36 cellular contexts compared by ENCODE assay signal in genomic region chr9:106062252-106062651, GRCh38.
"Had no signal": no experiment of that assay in that cellular context is flagged by ENCODE, and none has a peak within 500 bp of the region (broad histone marks: within the 10 kb centered on the region; RNA-seq: fewer than 3 reads in every experiment).

No MANE protein-coding gene starts in this region.

- H3K4me1 ChIP-seq: adrenal gland, body of pancreas, esophagus muscularis mucosa, gastrocnemius medialis had no signal

- H3K4me3 ChIP-seq: adrenal gland, body of pancreas, cardiac muscle cell, coronary artery, dorsolateral prefrontal cortex, esophagus muscularis mucosa, gastrocnemius medialis, heart left ventricle had no signal

- H3K27ac Mint-ChIP-seq: activated CD4-positive, alpha-beta memory T cell treated with anti-CD3 and anti-CD28 coated beads for 36 hours; activated CD4-positive, alpha-beta T cell treated with anti-CD3 and anti-CD28 coated beads for 36 hours; activated CD4-positive, alpha-beta T cell treated with anti-CD3 and anti-CD28 coated beads, Interleukin-2, amount 10 ng/mL, durations not matched to agents 24 days and 14 days; activated CD8-positive, alpha-beta memory T cell treated with anti-CD3 and anti-CD28 coated beads, Interleukin-2, amount 10 ng/mL, durations not matched to agents 7 days and 5 days; activated CD8-positive, alpha-beta T cell treated with anti-CD3 and anti-CD28 coated beads, Interleukin-2, amount 10 ng/mL, durations not matched to agents 7 days and 5 days; activated naive CD4-positive, alpha-beta T cell treated with anti-CD3 and anti-CD28 coated beads for 36 hours; activated naive CD4-positive, alpha-beta T cell treated with anti-CD3 and anti-CD28 coated beads, Interleukin-2, amount 50 U/mL, for 24 hours; activated naive CD8-positive, alpha-beta T cell treated with anti-CD3 and anti-CD28 coated beads for 36 hours; activated naive CD8-positive, alpha-beta T cell treated with anti-CD3 and anti-CD28 coated beads, Interleukin-2, amount 50 U/mL, for 24 hours; activated T-helper 1 cell treated with anti-CD3 and anti-CD28 coated beads, Interleukin-12 subunit alpha, Interleukin-12 subunit beta, Interleukin-2, Interleukin-4 antibody, amounts not matched to agents 30 ng/mL and 10 ng/mL and 1 ng/mL, durations not matched to agents 14 hours and 24 hours and 36 hours; activated T-helper 2 cell treated with anti-CD3 and anti-CD28 coated beads, Interferon-gamma antibody, Interleukin-2, Interleukin-4, amounts not matched to agents 10 μg/mL and 5 μg/mL and 100 μg/mL, durations not matched to agents 14 hours and 24 hours and 36 hours; dendritic cell treated with granulocyte-macrophage colony-stimulating factor and Interleukin-4, amounts not matched to agents 40 ng/mL and 50 ng/mL, for 4 days; endodermal cell had no signal

- H3K4me3 Mint-ChIP-seq: activated CD4-positive, alpha-beta memory T cell treated with anti-CD3 and anti-CD28 coated beads for 36 hours; activated CD4-positive, alpha-beta T cell treated with anti-CD3 and anti-CD28 coated beads for 36 hours; activated CD4-positive, alpha-beta T cell treated with anti-CD3 and anti-CD28 coated beads, Interleukin-2, amount 10 ng/mL, durations not matched to agents 24 days and 14 days; activated CD8-positive, alpha-beta memory T cell treated with anti-CD3 and anti-CD28 coated beads, Interleukin-2, amount 10 ng/mL, durations not matched to agents 7 days and 5 days; activated CD8-positive, alpha-beta T cell treated with anti-CD3 and anti-CD28 coated beads, Interleukin-2, amount 10 ng/mL, durations not matched to agents 7 days and 5 days; activated naive CD4-positive, alpha-beta T cell treated with anti-CD3 and anti-CD28 coated beads for 36 hours; activated naive CD4-positive, alpha-beta T cell treated with anti-CD3 and anti-CD28 coated beads, Interleukin-2, amount 50 U/mL, for 24 hours; activated naive CD8-positive, alpha-beta T cell treated with anti-CD3 and anti-CD28 coated beads for 36 hours; activated naive CD8-positive, alpha-beta T cell treated with anti-CD3 and anti-CD28 coated beads, Interleukin-2, amount 50 U/mL, for 24 hours; activated T-helper 1 cell treated with anti-CD3 and anti-CD28 coated beads, Interleukin-12 subunit alpha, Interleukin-12 subunit beta, Interleukin-2, Interleukin-4 antibody, amounts not matched to agents 30 ng/mL and 10 ng/mL and 1 ng/mL, durations not matched to agents 14 hours and 24 hours and 36 hours; dendritic cell treated with granulocyte-macrophage colony-stimulating factor and Interleukin-4, amounts not matched to agents 40 ng/mL and 50 ng/mL, for 4 days; endodermal cell had no signal

- H3K27me3 ChIP-seq: adrenal gland, body of pancreas, cardiac muscle cell, dorsolateral prefrontal cortex, esophagus muscularis mucosa, foreskin keratinocyte, gastrocnemius medialis had no signal

- H3K27ac ChIP-seq: adrenal gland, body of pancreas, cardiac muscle cell, coronary artery, dorsolateral prefrontal cortex, esophagus muscularis mucosa, foreskin keratinocyte, gastrocnemius medialis, heart left ventricle had no signal

- ATAC-seq: activated CD4-positive, alpha-beta T cell treated with anti-CD3 and anti-CD28 coated beads for 36 hours; activated CD8-positive, alpha-beta memory T cell treated with anti-CD3 and anti-CD28 coated beads, Interleukin-2, amount 10 ng/mL, durations not matched to agents 7 days and 5 days; activated CD8-positive, alpha-beta T cell treated with anti-CD3 and anti-CD28 coated beads, Interleukin-2, amount 10 ng/mL, durations not matched to agents 7 days and 5 days; activated naive CD8-positive, alpha-beta T cell treated with anti-CD3 and anti-CD28 coated beads, Interleukin-2, amount 50 U/mL, for 24 hours; body of pancreas; foreskin keratinocyte; gastrocnemius medialis; heart left ventricle had no signal

- DNase-seq: activated CD4-positive, alpha-beta memory T cell treated with anti-CD3 and anti-CD28 coated beads for 36 hours; activated CD4-positive, alpha-beta T cell treated with anti-CD3 and anti-CD28 coated beads for 36 hours; activated CD4-positive, alpha-beta T cell treated with anti-CD3 and anti-CD28 coated beads, Interleukin-2, amount 10 ng/mL, durations not matched to agents 24 days and 14 days; activated CD4-positive, CD25-positive, alpha-beta regulatory T cell; activated CD4-positive, CD25-positive, alpha-beta regulatory T cell treated with anti-CD3 and anti-CD28 coated beads, Interleukin-2, amount 50 U/mL, for 72 hours; activated CD8-positive, alpha-beta memory T cell treated with anti-CD3 and anti-CD28 coated beads, Interleukin-2, amount 10 ng/mL, durations not matched to agents 7 days and 5 days; activated CD8-positive, alpha-beta memory T cell treated with anti-CD3 and anti-CD28 coated beads, Interleukin-2, amount 50 U/mL, for 4 hours; activated CD8-positive, alpha-beta T cell treated with anti-CD3 and anti-CD28 coated beads, Interleukin-2, amount 10 ng/mL, durations not matched to agents 7 days and 5 days; activated effector memory CD4-positive, alpha-beta T cell treated with anti-CD3 and anti-CD28 coated beads, Interleukin-2, amount 50 U/mL, for 16 hours; activated naive CD4-positive, alpha-beta T cell treated with anti-CD3 and anti-CD28 coated beads for 36 hours; activated naive CD8-positive, alpha-beta T cell treated with anti-CD3 and anti-CD28 coated beads for 36 hours; activated naive CD8-positive, alpha-beta T cell treated with anti-CD3 and anti-CD28 coated beads, Interleukin-2, amount 50 U/mL, for 24 hours; activated T-cell treated with anti-CD3 and anti-CD28 coated beads, Interleukin-2, amount 50 U/mL, for 1 hour; activated T-cell treated with anti-CD3 and anti-CD28 coated beads, Interleukin-2, amount 50 U/mL, for 48 hours; adrenal gland; amygdala; aorta; body of pancreas; central memory CD4-positive, alpha-beta T cell; cerebellar nuclear complex; dorsolateral prefrontal cortex; effector memory CD4-positive, alpha-beta T cell; endodermal cell; erythroblast; foreskin keratinocyte; gastrocnemius medialis; glutamatergic neuron; heart left ventricle; T-helper 2 cell had no signal

- H3K4me1 Mint-ChIP-seq: activated CD4-positive, alpha-beta T cell treated with anti-CD3 and anti-CD28 coated beads for 36 hours; activated CD4-positive, alpha-beta T cell treated with anti-CD3 and anti-CD28 coated beads, Interleukin-2, amount 10 ng/mL, durations not matched to agents 24 days and 14 days; activated CD8-positive, alpha-beta memory T cell treated with anti-CD3 and anti-CD28 coated beads, Interleukin-2, amount 10 ng/mL, durations not matched to agents 7 days and 5 days; activated naive CD4-positive, alpha-beta T cell treated with anti-CD3 and anti-CD28 coated beads, Interleukin-2, amount 50 U/mL, for 24 hours; activated naive CD8-positive, alpha-beta T cell treated with anti-CD3 and anti-CD28 coated beads for 36 hours; activated naive CD8-positive, alpha-beta T cell treated with anti-CD3 and anti-CD28 coated beads, Interleukin-2, amount 50 U/mL, for 24 hours; endodermal cell had no signal

- H3K36me3 Mint-ChIP-seq: activated CD4-positive, alpha-beta memory T cell treated with anti-CD3 and anti-CD28 coated beads for 36 hours; activated CD8-positive, alpha-beta memory T cell treated with anti-CD3 and anti-CD28 coated beads, Interleukin-2, amount 10 ng/mL, durations not matched to agents 7 days and 5 days; activated naive CD4-positive, alpha-beta T cell treated with anti-CD3 and anti-CD28 coated beads, Interleukin-2, amount 50 U/mL, for 24 hours; activated naive CD8-positive, alpha-beta T cell treated with anti-CD3 and anti-CD28 coated beads for 36 hours had no signal

- H3K9me3 Mint-ChIP-seq: activated CD4-positive, alpha-beta memory T cell treated with anti-CD3 and anti-CD28 coated beads for 36 hours; activated CD4-positive, alpha-beta T cell treated with anti-CD3 and anti-CD28 coated beads, Interleukin-2, amount 10 ng/mL, durations not matched to agents 24 days and 14 days; activated naive CD4-positive, alpha-beta T cell treated with anti-CD3 and anti-CD28 coated beads for 36 hours; activated naive CD4-positive, alpha-beta T cell treated with anti-CD3 and anti-CD28 coated beads, Interleukin-2, amount 50 U/mL, for 24 hours; activated naive CD8-positive, alpha-beta T cell treated with anti-CD3 and anti-CD28 coated beads for 36 hours; activated naive CD8-positive, alpha-beta T cell treated with anti-CD3 and anti-CD28 coated beads, Interleukin-2, amount 50 U/mL, for 24 hours; activated T-helper 1 cell treated with anti-CD3 and anti-CD28 coated beads, Interleukin-12 subunit alpha, Interleukin-12 subunit beta, Interleukin-2, Interleukin-4 antibody, amounts not matched to agents 30 ng/mL and 10 ng/mL and 1 ng/mL, durations not matched to agents 14 hours and 24 hours and 36 hours; activated T-helper 2 cell treated with anti-CD3 and anti-CD28 coated beads, Interferon-gamma antibody, Interleukin-2, Interleukin-4, amounts not matched to agents 10 μg/mL and 5 μg/mL and 100 μg/mL, durations not matched to agents 14 hours and 24 hours and 36 hours had no signal

- H3K36me3 ChIP-seq: adrenal gland, cardiac muscle cell, esophagus muscularis mucosa, gastrocnemius medialis, heart left ventricle had no signal

- H3K9me3 ChIP-seq: adrenal gland, body of pancreas, esophagus muscularis mucosa, gastrocnemius medialis, heart left ventricle had no signal
